Comparison of ENCODE assay signal across 2 cellular contexts in the genomic region with DNA sequence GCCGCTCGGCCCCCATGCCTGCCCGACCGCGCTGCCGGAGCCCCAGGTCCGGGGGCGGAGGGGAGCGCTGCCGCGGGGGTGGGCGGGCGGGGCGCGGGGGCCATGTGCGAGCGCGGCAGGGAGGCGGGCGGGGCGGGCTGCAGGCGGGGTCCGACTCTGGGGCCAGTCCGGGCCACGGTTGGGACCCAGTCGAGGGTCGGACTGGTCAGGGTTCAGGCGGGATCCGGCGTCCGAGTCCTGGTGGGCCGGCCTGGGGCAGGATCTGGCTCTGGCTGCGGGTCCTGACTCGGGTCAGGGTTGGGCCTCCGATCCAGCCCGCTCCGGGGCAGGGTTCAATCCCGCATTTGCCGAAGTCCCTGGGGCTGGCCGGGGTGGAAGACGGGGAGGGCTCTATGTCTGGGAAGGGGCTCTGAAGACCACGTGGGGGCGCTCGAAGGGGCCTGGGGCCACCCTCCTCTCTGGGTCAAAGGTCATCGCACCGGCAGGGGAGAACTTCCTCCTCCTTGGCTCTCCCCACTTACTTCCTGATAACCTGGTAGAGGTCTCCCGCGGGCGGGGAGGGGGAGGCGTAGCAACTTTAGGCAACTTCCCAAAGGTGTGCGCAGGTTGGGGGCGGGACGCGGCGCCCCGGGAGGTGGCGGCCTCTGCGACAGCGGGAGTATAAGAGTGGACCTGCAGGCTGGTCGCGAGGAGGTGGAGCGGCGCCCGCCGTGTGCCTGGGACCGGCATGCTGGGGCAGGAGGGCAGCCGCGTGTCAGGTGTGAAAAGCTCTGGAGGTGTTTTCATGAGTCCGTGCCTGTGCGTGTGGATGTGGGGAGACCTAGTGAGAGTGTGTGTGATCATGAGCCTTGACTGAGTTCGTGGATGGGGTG.
TF ChIP-seq lines count a peak whose summit lies in the region.

No MANE protein-coding gene starts in this region.

TF ChIP-seq in IMR-90, 13 proteins besides CTCF, POLR2A, EP300 and RAD21:
- TF ChIP-seq FOS (IDR thresholded peaks at IDR 0.05; ENCODE audit: low read depth, low read length): no peak
- no peak for TF ChIP-seq RCOR1 (IDR thresholded peaks at IDR 0.05; ENCODE audit: insufficient replicate concordance, low read length)
- TF ChIP-seq CEBPB (IDR thresholded peaks at IDR 0.05; ENCODE audit: low read depth, low read length): no peak
- TF ChIP-seq SMC3 (IDR thresholded peaks at IDR 0.05; ENCODE audit: low read depth, low read length): peak; percentile 12; the same call in 1 of the 2 replicates
- TF ChIP-seq, protein P1, sequence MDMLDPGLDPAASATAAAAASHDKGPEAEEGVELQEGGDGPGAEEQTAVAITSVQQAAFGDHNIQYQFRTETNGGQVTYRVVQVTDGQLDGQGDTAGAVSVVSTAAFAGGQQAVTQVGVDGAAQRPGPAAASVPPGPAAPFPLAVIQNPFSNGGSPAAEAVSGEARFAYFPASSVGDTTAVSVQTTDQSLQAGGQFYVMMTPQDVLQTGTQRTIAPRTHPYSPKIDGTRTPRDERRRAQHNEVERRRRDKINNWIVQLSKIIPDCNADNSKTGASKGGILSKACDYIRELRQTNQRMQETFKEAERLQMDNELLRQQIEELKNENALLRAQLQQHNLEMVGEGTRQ (IDR thresholded peaks at IDR 0.05; ENCODE audit: low read depth, low read length): no peak
- no peak for TF ChIP-seq MAZ (IDR thresholded peaks at IDR 0.05; ENCODE audit: borderline replicate concordance, low read depth, low read length)

TF ChIP-seq in SK-N-SH treated with all-trans-retinoic acid at 6 μM for 48 hours, 23 proteins besides CTCF, POLR2A, EP300 and RAD21:
- TF ChIP-seq, protein P2, sequence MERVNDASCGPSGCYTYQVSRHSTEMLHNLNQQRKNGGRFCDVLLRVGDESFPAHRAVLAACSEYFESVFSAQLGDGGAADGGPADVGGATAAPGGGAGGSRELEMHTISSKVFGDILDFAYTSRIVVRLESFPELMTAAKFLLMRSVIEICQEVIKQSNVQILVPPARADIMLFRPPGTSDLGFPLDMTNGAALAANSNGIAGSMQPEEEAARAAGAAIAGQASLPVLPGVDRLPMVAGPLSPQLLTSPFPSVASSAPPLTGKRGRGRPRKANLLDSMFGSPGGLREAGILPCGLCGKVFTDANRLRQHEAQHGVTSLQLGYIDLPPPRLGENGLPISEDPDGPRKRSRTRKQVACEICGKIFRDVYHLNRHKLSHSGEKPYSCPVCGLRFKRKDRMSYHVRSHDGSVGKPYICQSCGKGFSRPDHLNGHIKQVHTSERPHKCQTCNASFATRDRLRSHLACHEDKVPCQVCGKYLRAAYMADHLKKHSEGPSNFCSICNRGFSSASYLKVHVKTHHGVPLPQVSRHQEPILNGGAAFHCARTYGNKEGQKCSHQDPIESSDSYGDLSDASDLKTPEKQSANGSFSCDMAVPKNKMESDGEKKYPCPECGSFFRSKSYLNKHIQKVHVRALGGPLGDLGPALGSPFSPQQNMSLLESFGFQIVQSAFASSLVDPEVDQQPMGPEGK (CRISPR knock-in tag; IDR thresholded peaks at IDR 0.05; ENCODE audit: borderline replicate concordance): no peak
- TF ChIP-seq ISL1 (CRISPR knock-in tag; IDR thresholded peaks at IDR 0.05) (no peak), OSR1 (CRISPR knock-in tag; IDR thresholded peaks at IDR 0.05) (no peak), TOX (CRISPR knock-in tag; IDR thresholded peaks at IDR 0.05; ENCODE audit: borderline replicate concordance) (no peak), PPARA (CRISPR knock-in tag; IDR thresholded peaks at IDR 0.05; ENCODE audit: borderline replicate concordance) (no peak), ZC3H10 (CRISPR knock-in tag; IDR thresholded peaks at IDR 0.05) (no peak), BACH2 (CRISPR knock-in tag; IDR thresholded peaks at IDR 0.05; ENCODE audit: borderline replicate concordance) (no peak)
